In genomic region chr6:37155394-37156312, GRCh38 we compare ENCODE assay signal across 8 cellular contexts. TPM values are rescaled to one million over a fixed set of nuclear protein-coding genes. Genes with fewer than 3 reads are reported as not detected.
DNase-seq lines count a peak whose midpoint lies in the region; ATAC-seq and TF ChIP-seq lines count a peak whose summit lies in the region.

No MANE protein-coding gene starts in this region.

- H3K4me3 ChIP-seq in mesendoderm (ENCODE audit: low read length) (no peak overlapping the region), neural progenitor cell (no peak overlapping the region)

- no peak overlapping the region for H3K27ac ChIP-seq in mesendoderm (ENCODE audit: low read depth, low read length)
- no peak overlapping the region for H3K27ac ChIP-seq in neural progenitor cell

- peak; percentile 82 for DNase-seq in activated CD4-positive, alpha-beta T cell treated with anti-CD3 and anti-CD28 coated beads for 48 hours
- DNase-seq in mesendoderm, result no peak
- no peak for DNase-seq in NCI-H524 treated with DMSO at 0.1 percent for 48 hours (lab: John Stamatoyannopoulos, UW)
- no peak for DNase-seq in neural progenitor cell (ENCODE audit: low spot score)
- no peak for DNase-seq in GDM1 (lab: John Stamatoyannopoulos, UW)
- DNase-seq in NK-92 treated with Interleukin-12 subunit alpha and Interleukin-12 subunit beta, amount 100 ng/mL, for 24 hours (lab: John Stamatoyannopoulos, UW), result no peak

- no peak overlapping the region for H2AFZ ChIP-seq in neural progenitor cell (replicated peaks)

- no peaks in the 10 kb centered on the region for H3K27me3 Mint-ChIP-seq in neural progenitor cell (ENCODE audit: insufficient read depth, low read depth)

- H3K4me2 ChIP-seq in mesendoderm (ENCODE audit: low read length) (no peak overlapping the region), neural progenitor cell (no peak overlapping the region)

- no peaks in the 10 kb centered on the region for H4K20me1 ChIP-seq in neural progenitor cell (ENCODE audit: low read depth)

- H3K4me1 ChIP-seq in mesendoderm (ENCODE audit: control insufficient read depth, low read depth, low read length) (no peaks in the 10 kb centered on the region), neural progenitor cell (no peaks in the 10 kb centered on the region)

- H3K56ac ChIP-seq in mesendoderm (ENCODE audit: low read length), result no peak overlapping the region

- H2AK5ac ChIP-seq in mesendoderm (ENCODE audit: low read length), result no peak overlapping the region

- no peak for TF ChIP-seq CTCF in neural progenitor cell (IDR thresholded peaks at IDR 0.05)

- H3K9me3 ChIP-seq in neural progenitor cell (ENCODE audit: low read depth), result no peaks in the 10 kb centered on the region

- TF ChIP-seq POLR2A in GM18951 (IDR thresholded peaks at IDR 0.05; ENCODE audit: extremely low read depth, insufficient read depth, insufficient read length), result peak; percentile 46

- H3K27ac Mint-ChIP-seq in neural progenitor cell, result no peak overlapping the region

- no peak overlapping the region for H2BK5ac ChIP-seq in mesendoderm (ENCODE audit: low read length)

- H4K5ac ChIP-seq in mesendoderm (ENCODE audit: low read length), result no peak overlapping the region

- H2BK15ac ChIP-seq in mesendoderm (replicated peaks; ENCODE audit: low read depth), result no peak overlapping the region

- WGBS in mesendoderm (ENCODE audit: extremely low coverage, insufficient coverage, low lambda C conversion rate), result no CpG with 5 or more reads among the region's 11 CpGs

- H3K36me3 ChIP-seq in mesendoderm (ENCODE audit: control insufficient read depth, insufficient read depth, low read length) (no peaks in the 10 kb centered on the region), neural progenitor cell (no peaks in the 10 kb centered on the region)

- H3K18ac ChIP-seq in mesendoderm (ENCODE audit: low read length), result peak overlapping the region; percentile 70

- no peaks in the 10 kb centered on the region for H3K9me3 Mint-ChIP-seq in neural progenitor cell

- no peak overlapping the region for H3K4ac ChIP-seq in mesendoderm (ENCODE audit: low read depth, low read length)

- no peak overlapping the region for H3K9ac ChIP-seq in mesendoderm (ENCODE audit: low read length)
- no peak overlapping the region for H3K9ac ChIP-seq in neural progenitor cell

- no peak overlapping the region for H2BK120ac ChIP-seq in mesendoderm (ENCODE audit: low read depth, low read length)

- H3K79me2 ChIP-seq in mesendoderm (ENCODE audit: control insufficient read depth, insufficient read depth, low read length) (no peaks in the 10 kb centered on the region), neural progenitor cell (ENCODE audit: low read depth) (no peaks in the 10 kb centered on the region)

- no peaks in the 10 kb centered on the region for H3K36me3 Mint-ChIP-seq in neural progenitor cell

- ATAC-seq in HG02943 (IDR thresholded peaks at IDR 0.05; ENCODE audit: low read depth, unreplicated experiment), result peak; percentile 94

- H3K27me3 ChIP-seq in mesendoderm (ENCODE audit: insufficient read depth, low read length, poor library complexity) (no peaks in the 10 kb centered on the region), neural progenitor cell (no peaks in the 10 kb centered on the region)

- in situ Hi-C loops in GM18951 (cut with MboI; ENCODE audit: low sequenced_read_pairs, unreplicated experiment), result no loop called here

- H3K23ac ChIP-seq in mesendoderm (ENCODE audit: low read length), result no peak overlapping the region

- H3F3A ChIP-seq in neural progenitor cell (ENCODE audit: low read depth), result no peaks in the 10 kb centered on the region

- H3K4me1 Mint-ChIP-seq in neural progenitor cell, result peaks cover 3% of the 10 kb centered on the region

- H3K79me1 ChIP-seq in mesendoderm (ENCODE audit: low read length), result no peaks in the 10 kb centered on the region

- no peak overlapping the region for H3K4me3 Mint-ChIP-seq in neural progenitor cell

- H4K8ac ChIP-seq in mesendoderm (ENCODE audit: low read depth, low read length), result peak overlapping the region; percentile 28

RNA-seq across cellular contexts. Expression of gene PIM1, which starts 14.3 kb away (rescaled TPM):
- polyA plus RNA-seq in mesendoderm (2013, experiment 1 of 2), result 153 TPM
- 150 TPM for polyA plus RNA-seq in mesendoderm (2013, experiment 2 of 2)
- 9.1 and 18.9 TPM in 2 replicates for total RNA-seq in neural progenitor cell (ENCODE audit: low replicate concordance)
